In the genomic region with DNA sequence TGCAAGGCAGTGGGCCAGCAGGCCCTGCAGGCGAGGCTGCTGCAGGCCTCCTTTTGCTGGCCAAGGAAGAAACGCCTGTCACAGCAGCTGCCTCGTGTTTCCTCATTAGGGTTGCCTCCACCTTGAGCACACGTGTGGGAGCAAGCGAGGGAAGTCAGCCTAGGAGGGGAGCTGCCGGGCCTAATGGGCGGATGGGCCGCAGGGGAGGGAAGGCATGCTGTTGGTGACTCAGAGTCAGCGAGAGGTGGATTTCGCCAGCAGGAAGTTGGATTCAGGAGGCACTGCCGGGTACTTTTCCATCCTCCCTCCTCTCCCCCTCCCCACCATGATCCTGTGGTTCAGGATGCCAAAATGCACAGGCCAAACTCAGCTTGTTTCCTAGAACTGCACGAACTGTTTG, we compare ENCODE assay signal across 14 cellular contexts.
DNase-seq lines count a peak whose midpoint lies in the region; ATAC-seq and TF ChIP-seq lines count a peak whose summit lies in the region.
"Had no signal": no experiment of that assay in that cellular context is flagged by ENCODE, and none has a peak within 500 bp of the region (broad histone marks: within the 10 kb centered on the region; RNA-seq: fewer than 3 reads in every experiment).

No MANE protein-coding gene starts in this region.

- H3F3A ChIP-seq in SK-N-SH (replicated peaks; ENCODE audit: insufficient read depth): no peaks in the 10 kb centered on the region

- H3K9me3 ChIP-seq in SK-N-SH (no peaks in the 10 kb centered on the region), gastroesophageal sphincter (no peaks in the 10 kb centered on the region), uterus (no peaks in the 10 kb centered on the region), transverse colon (no peaks in the 10 kb centered on the region)
- no peaks in the 10 kb centered on the region for H3K9me3 ChIP-seq in CD8-positive, alpha-beta memory T cell (ENCODE audit: low read length)
- H3K9me3 ChIP-seq: Caco-2 had no signal

- no peak overlapping the region for H3K4me2 ChIP-seq in SK-N-SH

- H2AFZ ChIP-seq in SK-N-SH (ENCODE audit: low read depth): peak overlapping the region; percentile 43; the same call in 1 of the 2 replicates

- H3K4me1 ChIP-seq in SK-N-SH (ENCODE audit: control insufficient read depth in 1 of 2, insufficient read depth in 2 of 2, low read depth in 1 of 2, low read length in 1 of 2): no peaks in the 10 kb centered on the region; a peak in 1 of 4 replicates
- H3K4me1 ChIP-seq in gastroesophageal sphincter: no peaks in the 10 kb centered on the region
- H3K4me1 ChIP-seq in uterus: no peaks in the 10 kb centered on the region
- no peaks in the 10 kb centered on the region for H3K4me1 ChIP-seq in CD8-positive, alpha-beta memory T cell (ENCODE audit: insufficient read depth, low read length)
- no peaks in the 10 kb centered on the region for H3K4me1 ChIP-seq in transverse colon
- H3K4me1 ChIP-seq: Caco-2 had no signal

- intact Hi-C loops in uterus (cut with DNase I; ENCODE audit: low total_unique reads) (no loop called here), transverse colon (cut with DNase I; ENCODE audit: low total_unique reads) (no loop called here)

- H3K4me1 Mint-ChIP-seq in CD8-positive, alpha-beta memory T cell: no peaks in the 10 kb centered on the region

- no peak overlapping the region for H3K4me3 Mint-ChIP-seq in CD8-positive, alpha-beta memory T cell

- POLR2A ChIA-PET in SK-N-SH (lab: Yijun Ruan, JAX): no interaction called here
- POLR2A ChIA-PET in CD8-positive, alpha-beta memory T cell (lab: Charles Lee): no interaction called here

- DNase-seq in SHP77 (lab: John Stamatoyannopoulos, UW): peak; percentile 2 to 4
- no peak for DNase-seq in SHP77 treated with DMSO at 0.1 percent for 48 hours (lab: John Stamatoyannopoulos, UW)
- DNase-seq in SK-N-SH: no peak
- DNase-seq in uterus: peak; percentile 13 to 42
- no peak for DNase-seq in CD8-positive, alpha-beta memory T cell
- DNase-seq in ecto neural progenitor cell (ENCODE audit: low spot score): no peak
- no peak for DNase-seq in transverse colon
- DNase-seq: activated naive CD4-positive, alpha-beta T cell treated with Interleukin-2 at 50 U/mL for 16 hours; Caco-2; NCI-H146; NCI-H510A treated with DMSO at 0.1 percent for 48 hours; SIG-M5 had no signal

- TF ChIP-seq POLR2A in gastroesophageal sphincter (IDR thresholded peaks at IDR 0.05) (no peak), uterus (IDR thresholded peaks at IDR 0.05) (no peak), transverse colon (IDR thresholded peaks at IDR 0.05) (no peak)

- no peaks in the 10 kb centered on the region for H3K9me2 ChIP-seq in SK-N-SH

- H3K9ac ChIP-seq in SK-N-SH: no peak overlapping the region

- H3K36me3 ChIP-seq in SK-N-SH (replicated peaks in 1 of 2; ENCODE audit: control insufficient read depth in 1 of 2, insufficient read depth in 2 of 2, low read length in 1 of 2) (no peaks in the 10 kb centered on the region), gastroesophageal sphincter (no peaks in the 10 kb centered on the region), uterus (no peaks in the 10 kb centered on the region), transverse colon (no peaks in the 10 kb centered on the region)
- H3K36me3 ChIP-seq in CD8-positive, alpha-beta memory T cell (ENCODE audit: insufficient read depth, low read length): no peaks in the 10 kb centered on the region

- in situ Hi-C loops in transverse colon (cut with MboI; ENCODE audit: low pct_ligation_motif_present in 1 of 4, low pct_unique_long_range_greater_than_20kb in 1 of 4, low sequenced_read_pairs in 3 of 4): no loop called here

- H3K27me3 ChIP-seq in SK-N-SH (ENCODE audit: insufficient read depth) (no peaks in the 10 kb centered on the region), gastroesophageal sphincter (no peaks in the 10 kb centered on the region), uterus (no peaks in the 10 kb centered on the region), transverse colon (no peaks in the 10 kb centered on the region)
- no peaks in the 10 kb centered on the region for H3K27me3 ChIP-seq in CD8-positive, alpha-beta memory T cell (ENCODE audit: insufficient read depth, low read length, poor library complexity, severe bottlenecking)

- no peak for TF ChIP-seq EP300 in SK-N-SH (IDR thresholded peaks at IDR 0.05; ENCODE audit: borderline replicate concordance in 1 of 2, low read depth in 1 of 2, low read length in 1 of 2)
- TF ChIP-seq EP300 in gastroesophageal sphincter (IDR thresholded peaks at IDR 0.05): no peak
- TF ChIP-seq EP300 in transverse colon (IDR thresholded peaks at IDR 0.05; ENCODE audit: low read depth): no peak

- CTCF ChIA-PET in SK-N-SH (lab: Yijun Ruan, JAX): no interaction called here
- CTCF ChIA-PET in CD8-positive, alpha-beta memory T cell (lab: Charles Lee): no interaction called here

- no peaks in the 10 kb centered on the region for H4K20me1 ChIP-seq in SK-N-SH (ENCODE audit: insufficient read depth)

- no peaks in the 10 kb centered on the region for H3K79me2 ChIP-seq in SK-N-SH (ENCODE audit: insufficient read depth)

- H3K27ac ChIP-seq in SK-N-SH (ENCODE audit: low read depth in 2 of 2, low read length in 1 of 2): no peak overlapping the region
- no peak overlapping the region for H3K27ac ChIP-seq in gastroesophageal sphincter
- no peak overlapping the region for H3K27ac ChIP-seq in uterus
- H3K27ac ChIP-seq in CD8-positive, alpha-beta memory T cell (ENCODE audit: low read depth, low read length): no peak overlapping the region
- no peak overlapping the region for H3K27ac ChIP-seq in transverse colon
- H3K27ac ChIP-seq: 22Rv1 had no signal

- no peak for TF ChIP-seq CTCF in SK-N-SH (IDR thresholded peaks at IDR 0.05)
- no peak for TF ChIP-seq CTCF in gastroesophageal sphincter (IDR thresholded peaks at IDR 0.05)
- no peak for TF ChIP-seq CTCF in uterus (IDR thresholded peaks at IDR 0.05)
- TF ChIP-seq CTCF in transverse colon (IDR thresholded peaks at IDR 0.05): no peak

- no peaks in the 10 kb centered on the region for H3K36me3 Mint-ChIP-seq in CD8-positive, alpha-beta memory T cell

- TF ChIP-seq RAD21 in SK-N-SH (IDR thresholded peaks at IDR 0.05; ENCODE audit: low read length): no peak

- no peak overlapping the region for H3K27ac Mint-ChIP-seq in CD8-positive, alpha-beta memory T cell

- peaks cover 0 to 8% (median 2%) of the 10 kb centered on the region in 5 donors for H3K9me3 Mint-ChIP-seq in CD8-positive, alpha-beta memory T cell

- WGBS in SK-N-SH (ENCODE audit: low lambda C conversion rate): 62% methylated on average over 11 of the region's 12 CpGs
- 20 to 71% methylated on average over 1 of the region's 12 CpGs for WGBS in gastroesophageal sphincter (ENCODE audit: low coverage in 1 of 2), 2 donors
- WGBS in transverse colon (ENCODE audit: low coverage in 1 of 2), 2 donors: 74% methylated on average over 11 of the region's 12 CpGs; no CpG with 5 or more reads in 1 of the 2 donors

- peak; percentile 34 for ATAC-seq in gastroesophageal sphincter

- H3K4me3 ChIP-seq in SK-N-SH (ENCODE audit: low read depth in 2 of 2, low read length in 1 of 2) (no peak overlapping the region), gastroesophageal sphincter (no peak overlapping the region), uterus (no peak overlapping the region), transverse colon (no peak overlapping the region)
- no peak overlapping the region for H3K4me3 ChIP-seq in CD8-positive, alpha-beta memory T cell (ENCODE audit: low read length)

- no peaks in the 10 kb centered on the region for H3K27me3 Mint-ChIP-seq in CD8-positive, alpha-beta memory T cell

TF ChIP-seq in SK-N-SH, 30 proteins besides CTCF, POLR2A, EP300 and RAD21:
- TF ChIP-seq FOSL2 (IDR thresholded peaks at IDR 0.05; ENCODE audit: borderline replicate concordance, low read depth): peak; percentile 9; the same call in 1 of the 2 replicates
- TF ChIP-seq, protein P1, sequence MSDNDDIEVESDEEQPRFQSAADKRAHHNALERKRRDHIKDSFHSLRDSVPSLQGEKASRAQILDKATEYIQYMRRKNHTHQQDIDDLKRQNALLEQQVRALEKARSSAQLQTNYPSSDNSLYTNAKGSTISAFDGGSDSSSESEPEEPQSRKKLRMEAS (IDR thresholded peaks at IDR 0.05; ENCODE audit: low read depth): peak; percentile 65
- no peak for TF ChIP-seq GATA2 (CRISPR knock-in tag; IDR thresholded peaks at IDR 0.05)

Comparison
In these comparisons a context has a peak if more than half of its experiments do, and no peak if none do; other contexts are left out.
1. DNase-seq: peak in SHP77 (2 of 2) and uterus (2 of 2); none in SHP77 treated with DMSO at 0.1 percent for 48 hours (single experiment), SK-N-SH (single experiment), CD8-positive, alpha-beta memory T cell (0 of 5), ecto neural progenitor cell (single experiment) and transverse colon (single experiment).